In genomic region chr9:72628191-72628590, GRCh38 we compare ENCODE assay signal across 20 cellular contexts.
"Had no signal": no experiment of that assay in that cellular context is flagged by ENCODE, and none has a peak within 500 bp of the region (broad histone marks: within the 10 kb centered on the region; RNA-seq: fewer than 3 reads in every experiment).

No MANE protein-coding gene starts in this region.

- H3K27me3 ChIP-seq: gastroesophageal sphincter, tibial artery, uterus had no signal

- DNase-seq: activated CD4-positive, alpha-beta T cell treated with anti-CD3 and anti-CD28 coated beads for 1 hour; activated CD4-positive, alpha-beta T cell treated with anti-CD3 and anti-CD28 coated beads, Interleukin-2, amount 50 U/mL, for 4 hours; activated gamma-delta T cell; activated T-cell treated with anti-CD3 and anti-CD28 coated beads, Interleukin-2, amount 50 U/mL, for 72 hours; amniotic stem cell; left colon; lower lobe of right lung; naive thymus-derived CD8-positive, alpha-beta T cell; occipital lobe; posterior cingulate gyrus; retina; stimulated activated CD4-positive, alpha-beta T cell treated with anti-CD3 and anti-CD28 coated beads, Interleukin-2, amount 100 ng/mL, for 24 hours; stimulated activated naive CD4-positive, alpha-beta T cell treated with Interleukin-2 at 50 U/mL for 16 hours; tibial artery; uterus; WERI-Rb-1 had no signal

- H3K4me1 ChIP-seq: gastroesophageal sphincter, lower lobe of right lung, uterus had no signal

- H3K27ac Mint-ChIP-seq: activated naive CD4-positive, alpha-beta T cell treated with anti-CD3 and anti-CD28 coated beads, Interleukin-2, amount 50 U/mL, for 72 hours; activated T-cell treated with anti-CD3 and anti-CD28 coated beads, Interleukin-2, amount 50 U/mL, for 72 hours; naive thymus-derived CD8-positive, alpha-beta T cell had no signal

- H3K4me1 Mint-ChIP-seq: naive thymus-derived CD8-positive, alpha-beta T cell had no signal

- H3K36me3 ChIP-seq: gastroesophageal sphincter, lower lobe of right lung, tibial artery, uterus, WERI-Rb-1 had no signal

- H3K4me3 ChIP-seq: gastroesophageal sphincter, lower lobe of right lung, tibial artery, uterus had no signal

- H3K4me3 Mint-ChIP-seq: activated T-cell treated with anti-CD3 and anti-CD28 coated beads, Interleukin-2, amount 50 U/mL, for 72 hours; naive thymus-derived CD8-positive, alpha-beta T cell had no signal

- H3K36me3 Mint-ChIP-seq: activated naive CD4-positive, alpha-beta T cell treated with anti-CD3 and anti-CD28 coated beads, Interleukin-2, amount 50 U/mL, for 72 hours; naive thymus-derived CD8-positive, alpha-beta T cell had no signal

- H3K9me3 ChIP-seq: gastroesophageal sphincter, lower lobe of right lung, uterus had no signal

- H3K27ac ChIP-seq: epithelial cell of prostate, gastroesophageal sphincter, lower lobe of right lung, tibial artery, uterus, WERI-Rb-1 had no signal

- FAIRE-seq: islet of Langerhans had no signal
